1 cellular context compared by ENCODE assay signal in the genomic region with DNA sequence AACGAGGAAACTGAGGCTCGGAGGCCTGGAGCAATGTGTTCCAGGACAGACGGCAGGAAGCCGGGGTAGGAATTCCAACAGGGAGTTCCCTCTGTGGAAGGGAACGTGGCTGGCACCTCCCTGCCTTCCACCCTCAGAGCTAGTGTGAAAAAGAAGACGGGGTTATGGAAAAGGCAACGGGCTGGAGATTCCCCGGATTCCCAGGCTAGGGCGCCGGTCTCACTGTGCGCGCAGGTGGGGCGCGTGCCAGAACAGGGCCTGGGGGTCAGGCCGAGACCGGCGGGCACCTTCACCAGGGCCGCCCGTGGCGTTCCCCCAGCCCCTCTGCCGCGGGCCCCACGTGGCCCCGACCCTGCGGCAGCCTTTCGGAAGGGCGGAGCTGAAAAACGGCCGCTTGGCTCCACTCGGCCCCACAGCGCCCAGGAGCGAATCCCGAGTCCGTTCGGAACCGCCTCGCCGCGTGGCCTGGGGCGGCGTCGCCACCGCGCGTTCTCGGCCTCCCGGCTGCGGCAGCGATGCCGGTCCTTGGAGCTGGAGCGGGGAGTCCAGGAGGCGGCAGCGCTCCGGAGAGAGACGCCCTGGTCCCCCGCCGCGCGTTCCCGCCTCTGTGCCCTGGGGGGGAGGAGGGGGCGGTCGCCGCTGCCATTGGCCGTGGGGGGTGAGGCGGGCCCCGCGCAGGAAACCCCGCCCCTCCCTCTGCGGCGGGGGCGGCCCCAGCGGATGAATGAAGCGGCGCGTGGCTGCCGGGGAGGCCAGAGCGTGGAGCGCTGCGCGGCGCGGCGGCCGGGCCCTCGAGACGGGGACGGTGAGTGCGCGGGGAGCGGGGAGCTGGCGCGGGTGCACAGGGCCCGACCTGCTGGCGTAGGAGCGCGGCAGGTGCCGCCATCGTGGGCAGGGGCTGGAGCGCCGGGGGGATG.
TF ChIP-seq lines count a peak whose summit lies in the region.

A gene with protein sequence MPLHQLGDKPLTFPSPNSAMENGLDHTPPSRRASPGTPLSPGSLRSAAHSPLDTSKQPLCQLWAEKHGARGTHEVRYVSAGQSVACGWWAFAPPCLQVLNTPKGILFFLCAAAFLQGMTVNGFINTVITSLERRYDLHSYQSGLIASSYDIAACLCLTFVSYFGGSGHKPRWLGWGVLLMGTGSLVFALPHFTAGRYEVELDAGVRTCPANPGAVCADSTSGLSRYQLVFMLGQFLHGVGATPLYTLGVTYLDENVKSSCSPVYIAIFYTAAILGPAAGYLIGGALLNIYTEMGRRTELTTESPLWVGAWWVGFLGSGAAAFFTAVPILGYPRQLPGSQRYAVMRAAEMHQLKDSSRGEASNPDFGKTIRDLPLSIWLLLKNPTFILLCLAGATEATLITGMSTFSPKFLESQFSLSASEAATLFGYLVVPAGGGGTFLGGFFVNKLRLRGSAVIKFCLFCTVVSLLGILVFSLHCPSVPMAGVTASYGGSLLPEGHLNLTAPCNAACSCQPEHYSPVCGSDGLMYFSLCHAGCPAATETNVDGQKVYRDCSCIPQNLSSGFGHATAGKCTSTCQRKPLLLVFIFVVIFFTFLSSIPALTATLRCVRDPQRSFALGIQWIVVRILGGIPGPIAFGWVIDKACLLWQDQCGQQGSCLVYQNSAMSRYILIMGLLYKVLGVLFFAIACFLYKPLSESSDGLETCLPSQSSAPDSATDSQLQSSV (plus strand): TSS at position 755 of the 917 bp plus-strand sequence. CDS start 13,952 bp downstream, outside the sequence.

TF ChIP-seq in K562, 482 proteins besides CTCF, POLR2A, EP300 and RAD21 (continued from another document and continues in another):
- TF ChIP-seq, protein P1, sequence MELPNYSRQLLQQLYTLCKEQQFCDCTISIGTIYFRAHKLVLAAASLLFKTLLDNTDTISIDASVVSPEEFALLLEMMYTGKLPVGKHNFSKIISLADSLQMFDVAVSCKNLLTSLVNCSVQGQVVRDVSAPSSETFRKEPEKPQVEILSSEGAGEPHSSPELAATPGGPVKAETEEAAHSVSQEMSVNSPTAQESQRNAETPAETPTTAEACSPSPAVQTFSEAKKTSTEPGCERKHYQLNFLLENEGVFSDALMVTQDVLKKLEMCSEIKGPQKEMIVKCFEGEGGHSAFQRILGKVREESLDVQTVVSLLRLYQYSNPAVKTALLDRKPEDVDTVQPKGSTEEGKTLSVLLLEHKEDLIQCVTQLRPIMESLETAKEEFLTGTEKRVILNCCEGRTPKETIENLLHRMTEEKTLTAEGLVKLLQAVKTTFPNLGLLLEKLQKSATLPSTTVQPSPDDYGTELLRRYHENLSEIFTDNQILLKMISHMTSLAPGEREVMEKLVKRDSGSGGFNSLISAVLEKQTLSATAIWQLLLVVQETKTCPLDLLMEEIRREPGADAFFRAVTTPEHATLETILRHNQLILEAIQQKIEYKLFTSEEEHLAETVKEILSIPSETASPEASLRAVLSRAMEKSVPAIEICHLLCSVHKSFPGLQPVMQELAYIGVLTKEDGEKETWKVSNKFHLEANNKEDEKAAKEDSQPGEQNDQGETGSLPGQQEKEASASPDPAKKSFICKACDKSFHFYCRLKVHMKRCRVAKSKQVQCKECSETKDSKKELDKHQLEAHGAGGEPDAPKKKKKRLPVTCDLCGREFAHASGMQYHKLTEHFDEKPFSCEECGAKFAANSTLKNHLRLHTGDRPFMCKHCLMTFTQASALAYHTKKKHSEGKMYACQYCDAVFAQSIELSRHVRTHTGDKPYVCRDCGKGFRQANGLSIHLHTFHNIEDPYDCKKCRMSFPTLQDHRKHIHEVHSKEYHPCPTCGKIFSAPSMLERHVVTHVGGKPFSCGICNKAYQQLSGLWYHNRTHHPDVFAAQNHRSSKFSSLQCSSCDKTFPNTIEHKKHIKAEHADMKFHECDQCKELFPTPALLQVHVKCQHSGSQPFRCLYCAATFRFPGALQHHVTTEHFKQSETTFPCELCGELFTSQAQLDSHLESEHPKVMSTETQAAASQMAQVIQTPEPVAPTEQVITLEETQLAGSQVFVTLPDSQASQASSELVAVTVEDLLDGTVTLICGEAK (IDR thresholded peaks at IDR 0.05): peak; percentile 42; the same call in 1 of the 2 replicates
- TF ChIP-seq, protein P1 (CRISPR knock-in tag; IDR thresholded peaks at IDR 0.05): no peak
- peak; percentile 74; the same call in 1 of the 2 replicates for TF ChIP-seq RB1 (IDR thresholded peaks at IDR 0.05; ENCODE audit: low read depth)
- TF ChIP-seq, protein P2, sequence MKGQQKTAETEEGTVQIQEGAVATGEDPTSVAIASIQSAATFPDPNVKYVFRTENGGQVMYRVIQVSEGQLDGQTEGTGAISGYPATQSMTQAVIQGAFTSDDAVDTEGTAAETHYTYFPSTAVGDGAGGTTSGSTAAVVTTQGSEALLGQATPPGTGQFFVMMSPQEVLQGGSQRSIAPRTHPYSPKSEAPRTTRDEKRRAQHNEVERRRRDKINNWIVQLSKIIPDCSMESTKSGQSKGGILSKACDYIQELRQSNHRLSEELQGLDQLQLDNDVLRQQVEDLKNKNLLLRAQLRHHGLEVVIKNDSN (CRISPR knock-in tag; IDR thresholded peaks at IDR 0.05): peak; percentile 74
- TF ChIP-seq, protein P3, sequence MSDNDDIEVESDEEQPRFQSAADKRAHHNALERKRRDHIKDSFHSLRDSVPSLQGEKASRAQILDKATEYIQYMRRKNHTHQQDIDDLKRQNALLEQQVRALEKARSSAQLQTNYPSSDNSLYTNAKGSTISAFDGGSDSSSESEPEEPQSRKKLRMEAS (CRISPR knock-in tag; IDR thresholded peaks at IDR 0.05): peak; percentile 91
- TF ChIP-seq ATF1 (CRISPR knock-in tag; IDR thresholded peaks at IDR 0.05): no peak
- TF ChIP-seq ATF1 (tag; IDR thresholded peaks at IDR 0.05): no peak
- TF ChIP-seq, protein P4, sequence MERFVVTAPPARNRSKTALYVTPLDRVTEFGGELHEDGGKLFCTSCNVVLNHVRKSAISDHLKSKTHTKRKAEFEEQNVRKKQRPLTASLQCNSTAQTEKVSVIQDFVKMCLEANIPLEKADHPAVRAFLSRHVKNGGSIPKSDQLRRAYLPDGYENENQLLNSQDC (CRISPR knock-in tag; IDR thresholded peaks at IDR 0.05): no peak
- TF ChIP-seq NONO (IDR thresholded peaks at IDR 0.05; ENCODE audit: low read depth in 2 of 2, low read length in 1 of 2): peak in 1 of 2 experiments; percentile 82; a peak in 2 of 4 replicates
- peak; percentile 58 for TF ChIP-seq HNRNPL (IDR thresholded peaks at IDR 0.05; ENCODE audit: low read depth, low read length)
- peak; percentile 6 to 69 (median 54) for TF ChIP-seq YY1 (IDR thresholded peaks at IDR 0.05; ENCODE audit: borderline replicate concordance in 1 of 3, control insufficient read depth in 1 of 3, extremely low read depth in 1 of 3, insufficient read depth in 3 of 3, insufficient read length in 1 of 3, insufficient replicate concordance in 2 of 3, low read depth in 1 of 3, low read length in 2 of 3)
- TF ChIP-seq, protein P5, sequence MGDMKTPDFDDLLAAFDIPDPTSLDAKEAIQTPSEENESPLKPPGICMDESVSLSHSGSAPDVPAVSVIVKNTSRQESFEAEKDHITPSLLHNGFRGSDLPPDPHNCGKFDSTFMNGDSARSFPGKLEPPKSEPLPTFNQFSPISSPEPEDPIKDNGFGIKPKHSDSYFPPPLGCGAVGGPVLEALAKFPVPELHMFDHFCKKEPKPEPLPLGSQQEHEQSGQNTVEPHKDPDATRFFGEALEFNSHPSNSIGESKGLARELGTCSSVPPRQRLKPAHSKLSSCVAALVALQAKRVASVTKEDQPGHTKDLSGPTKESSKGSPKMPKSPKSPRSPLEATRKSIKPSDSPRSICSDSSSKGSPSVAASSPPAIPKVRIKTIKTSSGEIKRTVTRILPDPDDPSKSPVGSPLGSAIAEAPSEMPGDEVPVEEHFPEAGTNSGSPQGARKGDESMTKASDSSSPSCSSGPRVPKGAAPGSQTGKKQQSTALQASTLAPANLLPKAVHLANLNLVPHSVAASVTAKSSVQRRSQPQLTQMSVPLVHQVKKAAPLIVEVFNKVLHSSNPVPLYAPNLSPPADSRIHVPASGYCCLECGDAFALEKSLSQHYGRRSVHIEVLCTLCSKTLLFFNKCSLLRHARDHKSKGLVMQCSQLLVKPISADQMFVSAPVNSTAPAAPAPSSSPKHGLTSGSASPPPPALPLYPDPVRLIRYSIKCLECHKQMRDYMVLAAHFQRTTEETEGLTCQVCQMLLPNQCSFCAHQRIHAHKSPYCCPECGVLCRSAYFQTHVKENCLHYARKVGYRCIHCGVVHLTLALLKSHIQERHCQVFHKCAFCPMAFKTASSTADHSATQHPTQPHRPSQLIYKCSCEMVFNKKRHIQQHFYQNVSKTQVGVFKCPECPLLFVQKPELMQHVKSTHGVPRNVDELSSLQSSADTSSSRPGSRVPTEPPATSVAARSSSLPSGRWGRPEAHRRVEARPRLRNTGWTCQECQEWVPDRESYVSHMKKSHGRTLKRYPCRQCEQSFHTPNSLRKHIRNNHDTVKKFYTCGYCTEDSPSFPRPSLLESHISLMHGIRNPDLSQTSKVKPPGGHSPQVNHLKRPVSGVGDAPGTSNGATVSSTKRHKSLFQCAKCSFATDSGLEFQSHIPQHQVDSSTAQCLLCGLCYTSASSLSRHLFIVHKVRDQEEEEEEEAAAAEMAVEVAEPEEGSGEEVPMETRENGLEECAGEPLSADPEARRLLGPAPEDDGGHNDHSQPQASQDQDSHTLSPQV (IDR thresholded peaks at IDR 0.05): peak; percentile 77
- TF ChIP-seq MECOM (CRISPR knock-in tag; IDR thresholded peaks at IDR 0.05): no peak
- 0 out of 2 replicates have a peak, but pooled peaks have one; percentile 20 for TF ChIP-seq MYNN (IDR thresholded peaks at IDR 0.05)
- TF ChIP-seq MYNN (CRISPR knock-in tag; IDR thresholded peaks at IDR 0.05): no peak
- no peak for TF ChIP-seq XRCC3 (IDR thresholded peaks at IDR 0.05)
- peak; percentile 93 for TF ChIP-seq POLR2G (IDR thresholded peaks at IDR 0.05; ENCODE audit: low read depth, low read length)
- peak; percentile 24; the same call in 1 of the 2 replicates for TF ChIP-seq FOXP1 (CRISPR knock-in tag; IDR thresholded peaks at IDR 0.05)
- peak; percentile 90 for TF ChIP-seq L3MBTL2 (IDR thresholded peaks at IDR 0.05)
- TF ChIP-seq HNRNPK (IDR thresholded peaks at IDR 0.05; ENCODE audit: low read depth, low read length, poor library complexity, severe bottlenecking): peak; percentile 10
- peak; percentile 63; the same call in 1 of the 2 replicates for TF ChIP-seq CXXC5 (CRISPR knock-in tag; IDR thresholded peaks at IDR 0.05)
- peak; percentile 62; the same call in 1 of the 2 replicates for TF ChIP-seq MYC (IDR thresholded peaks at IDR 0.05; ENCODE audit: low read depth, low read length)
- TF ChIP-seq MYC (CRISPR knock-in tag; IDR thresholded peaks at IDR 0.05; ENCODE audit: borderline replicate concordance, low read depth): no peak
- TF ChIP-seq SMARCC2 (IDR thresholded peaks at IDR 0.05; ENCODE audit: low read depth): no peak
- TF ChIP-seq, protein P6, sequence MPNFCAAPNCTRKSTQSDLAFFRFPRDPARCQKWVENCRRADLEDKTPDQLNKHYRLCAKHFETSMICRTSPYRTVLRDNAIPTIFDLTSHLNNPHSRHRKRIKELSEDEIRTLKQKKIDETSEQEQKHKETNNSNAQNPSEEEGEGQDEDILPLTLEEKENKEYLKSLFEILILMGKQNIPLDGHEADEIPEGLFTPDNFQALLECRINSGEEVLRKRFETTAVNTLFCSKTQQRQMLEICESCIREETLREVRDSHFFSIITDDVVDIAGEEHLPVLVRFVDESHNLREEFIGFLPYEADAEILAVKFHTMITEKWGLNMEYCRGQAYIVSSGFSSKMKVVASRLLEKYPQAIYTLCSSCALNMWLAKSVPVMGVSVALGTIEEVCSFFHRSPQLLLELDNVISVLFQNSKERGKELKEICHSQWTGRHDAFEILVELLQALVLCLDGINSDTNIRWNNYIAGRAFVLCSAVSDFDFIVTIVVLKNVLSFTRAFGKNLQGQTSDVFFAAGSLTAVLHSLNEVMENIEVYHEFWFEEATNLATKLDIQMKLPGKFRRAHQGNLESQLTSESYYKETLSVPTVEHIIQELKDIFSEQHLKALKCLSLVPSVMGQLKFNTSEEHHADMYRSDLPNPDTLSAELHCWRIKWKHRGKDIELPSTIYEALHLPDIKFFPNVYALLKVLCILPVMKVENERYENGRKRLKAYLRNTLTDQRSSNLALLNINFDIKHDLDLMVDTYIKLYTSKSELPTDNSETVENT (CRISPR knock-in tag; IDR thresholded peaks at IDR 0.05): 0 out of 2 replicates have a peak, but pooled peaks have one; percentile 38
- TF ChIP-seq, protein P7, sequence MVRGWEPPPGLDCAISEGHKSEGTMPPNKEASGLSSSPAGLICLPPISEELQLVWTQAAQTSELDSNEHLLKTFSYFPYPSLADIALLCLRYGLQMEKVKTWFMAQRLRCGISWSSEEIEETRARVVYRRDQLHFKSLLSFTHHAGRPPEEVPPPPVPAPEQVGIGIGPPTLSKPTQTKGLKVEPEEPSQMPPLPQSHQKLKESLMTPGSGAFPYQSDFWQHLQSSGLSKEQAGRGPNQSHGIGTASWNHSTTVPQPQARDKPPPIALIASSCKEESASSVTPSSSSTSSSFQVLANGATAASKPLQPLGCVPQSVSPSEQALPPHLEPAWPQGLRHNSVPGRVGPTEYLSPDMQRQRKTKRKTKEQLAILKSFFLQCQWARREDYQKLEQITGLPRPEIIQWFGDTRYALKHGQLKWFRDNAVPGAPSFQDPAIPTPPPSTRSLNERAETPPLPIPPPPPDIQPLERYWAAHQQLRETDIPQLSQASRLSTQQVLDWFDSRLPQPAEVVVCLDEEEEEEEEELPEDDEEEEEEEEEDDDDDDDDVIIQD (CRISPR knock-in tag; IDR thresholded peaks at IDR 0.05): no peak
- 0 out of 2 replicates have a peak, but pooled peaks have one; percentile 18 for TF ChIP-seq SP1 (CRISPR knock-in tag; IDR thresholded peaks at IDR 0.05)
- no peak for TF ChIP-seq TAF7 (tag; IDR thresholded peaks at IDR 0.05)
- no peak for TF ChIP-seq PTTG1 (tag; IDR thresholded peaks at IDR 0.05; ENCODE audit: low read depth)
